In the genomic region with DNA sequence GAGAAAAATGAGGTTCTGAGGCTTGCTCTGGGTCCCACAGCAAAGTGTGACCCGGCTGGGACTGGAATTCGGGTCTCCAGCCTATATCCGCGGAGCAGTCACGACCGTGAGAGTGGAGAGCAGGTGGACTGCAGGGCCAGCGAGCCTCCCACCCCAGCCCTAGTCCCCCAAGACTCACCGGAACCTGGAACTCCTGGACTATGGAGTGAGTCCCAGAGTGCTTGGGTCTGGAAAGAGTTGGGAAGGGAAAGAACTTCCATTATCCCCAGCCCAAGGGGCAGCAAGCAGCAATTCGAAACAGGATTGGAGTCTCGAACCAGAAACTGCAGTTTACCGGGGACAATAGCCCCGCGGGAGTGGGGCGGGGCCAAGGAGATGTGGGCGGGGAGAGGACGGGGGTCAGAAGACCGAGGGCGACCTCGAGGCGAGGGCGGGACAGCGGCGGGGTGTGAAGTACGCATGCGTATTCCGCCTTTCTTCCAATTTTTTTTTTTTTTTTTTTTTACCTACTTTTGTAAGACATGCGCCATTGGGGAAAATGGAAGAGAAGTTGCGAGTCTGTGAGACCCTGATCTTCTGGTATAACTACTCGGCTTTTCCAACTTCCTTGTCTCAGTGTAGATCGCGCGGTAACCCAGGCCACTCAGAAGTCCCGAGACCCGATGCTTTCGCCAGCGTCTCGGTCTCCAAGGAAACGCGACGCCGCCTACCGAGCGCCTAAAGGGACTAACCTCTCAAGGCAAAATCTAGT, we compare ENCODE assay signal across 8 cellular contexts. TPM values are rescaled to one million over a fixed set of nuclear protein-coding genes. Genes with fewer than 3 reads are reported as not detected.
DNase-seq lines count a peak whose midpoint lies in the region; ATAC-seq, FAIRE-seq and TF ChIP-seq lines count a peak whose summit lies in the region.

A gene with protein sequence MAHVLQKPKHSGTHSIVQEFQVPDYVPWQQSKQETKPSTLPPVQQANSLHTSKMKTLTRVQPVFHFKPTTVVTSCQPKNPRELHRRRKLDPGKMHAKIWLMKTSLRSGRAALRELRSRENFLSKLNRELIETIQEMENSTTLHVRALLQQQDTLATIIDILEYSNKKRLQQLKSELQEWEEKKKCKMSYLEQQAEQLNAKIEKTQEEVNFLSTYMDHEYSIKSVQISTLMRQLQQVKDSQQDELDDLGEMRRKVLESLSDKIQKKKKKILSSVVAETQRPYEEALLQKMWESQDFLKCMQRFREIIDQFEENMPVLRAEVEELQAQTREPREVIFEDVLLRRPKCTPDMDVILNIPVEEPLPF (minus strand): TSS at position 670 of the 751 bp plus-strand sequence. CDS start 140 bp downstream, at position 530.

- peak within 1 kb of the TSS; percentile 100 for H2AFZ ChIP-seq in fibroblast of lung (ENCODE audit: low read length)

- no peaks in the 10 kb centered on the region for H3K36me3 Mint-ChIP-seq in naive thymus-derived CD8-positive, alpha-beta T cell
- H3K36me3 Mint-ChIP-seq in stimulated activated naive B cell treated with anti-CD40 and anti-IgM and Interleukin-4, amounts not matched to agents 10 μg/mL and 1 μg/mL and 100 μg/mL, for 72 hours, result no peaks in the 10 kb centered on the region

- ATAC-seq in GM21723 (IDR thresholded peaks at IDR 0.05; ENCODE audit: unreplicated experiment), result peak; percentile 79
- ATAC-seq in naive thymus-derived CD8-positive, alpha-beta T cell, result peak; percentile 91 to 93
- ATAC-seq in stimulated activated naive B cell treated with anti-CD40 and anti-IgM and Interleukin-4, amounts not matched to agents 10 μg/mL and 1 μg/mL and 100 μg/mL, for 72 hours (replicated peaks), result peak; percentile 95 to 97

- H3K9me3 ChIP-seq in KOPT-K1 (ENCODE audit: insufficient read depth, low read length, poor library complexity, severe bottlenecking), result no peaks in the 10 kb centered on the region
- no peaks in the 10 kb centered on the region for H3K9me3 ChIP-seq in fibroblast of lung (ENCODE audit: control insufficient read depth, insufficient read depth, low read depth, low read length)

- H3K27me3 Mint-ChIP-seq in naive thymus-derived CD8-positive, alpha-beta T cell, result no peaks in the 10 kb centered on the region
- H3K27me3 Mint-ChIP-seq in stimulated activated naive B cell treated with anti-CD40 and anti-IgM and Interleukin-4, amounts not matched to agents 10 μg/mL and 1 μg/mL and 100 μg/mL, for 72 hours, result no peaks in the 10 kb centered on the region

- H3K4me2 ChIP-seq in fibroblast of lung (ENCODE audit: extremely low read depth, insufficient read depth, low read length), result peak within 1 kb of the TSS; percentile 84

- H3K4me1 ChIP-seq in fibroblast of lung (ENCODE audit: control insufficient read depth, extremely low read depth, insufficient read depth, low read length), result peaks cover 13% of the 10 kb centered on the region

- H3K9me3 Mint-ChIP-seq in naive thymus-derived CD8-positive, alpha-beta T cell, result no peaks in the 10 kb centered on the region
- no peaks in the 10 kb centered on the region for H3K9me3 Mint-ChIP-seq in stimulated activated naive B cell treated with anti-CD40 and anti-IgM and Interleukin-4, amounts not matched to agents 10 μg/mL and 1 μg/mL and 100 μg/mL, for 72 hours

- DNase-seq in DMS79 treated with DMSO at 0.1 percent for 48 hours (lab: John Stamatoyannopoulos, UW), result peak; percentile 61
- peak; percentile 71 for DNase-seq in RCC 7860 (ENCODE audit: low spot score)
- DNase-seq in activated T-helper 1 cell treated with Interleukin-2 at 50 U/mL for 16 hours (ENCODE audit: low read depth), result peak; percentile 74
- DNase-seq in fibroblast of lung (ENCODE audit: low read depth in 2 of 2), result peak; percentile 87 to 97
- peak; percentile 75 to 92 (median 79) for DNase-seq in naive thymus-derived CD8-positive, alpha-beta T cell
- peak; percentile 84 for DNase-seq in stimulated activated naive B cell treated with anti-CD40 and anti-IgM and Interleukin-4, amounts not matched to agents 10 μg/mL and 1 μg/mL and 100 μg/mL, for 72 hours

- no peaks in the 10 kb centered on the region for H4K20me1 ChIP-seq in fibroblast of lung (ENCODE audit: control insufficient read depth, extremely low read depth, insufficient read depth, low read length)

- peaks cover 4 to 10% (median 9%) of the 10 kb centered on the region in 4 donors for H3K4me1 Mint-ChIP-seq in naive thymus-derived CD8-positive, alpha-beta T cell
- peaks cover 8 to 12% of the 10 kb centered on the region in 2 donors for H3K4me1 Mint-ChIP-seq in stimulated activated naive B cell treated with anti-CD40 and anti-IgM and Interleukin-4, amounts not matched to agents 10 μg/mL and 1 μg/mL and 100 μg/mL, for 72 hours

- no peak within 1 kb of the TSS for H3K4me3 Mint-ChIP-seq in naive thymus-derived CD8-positive, alpha-beta T cell
- H3K4me3 Mint-ChIP-seq in stimulated activated naive B cell treated with anti-CD40 and anti-IgM and Interleukin-4, amounts not matched to agents 10 μg/mL and 1 μg/mL and 100 μg/mL, for 72 hours, result no peak within 1 kb of the TSS

- H3K27ac ChIP-seq in KOPT-K1 (ENCODE audit: low read depth, low read length, poor library complexity, severe bottlenecking) (peak within 1 kb of the TSS; percentile 70), fibroblast of lung (ENCODE audit: insufficient read depth, low read length) (peak within 1 kb of the TSS; percentile 85)

- TF ChIP-seq CTCF in fibroblast of lung (conservative IDR thresholded peaks at IDR 0.05 in 1 of 2, IDR thresholded peaks at IDR 0.05 in 1 of 2; ENCODE audit: low read depth in 1 of 2, low read length in 2 of 2), result peak; percentile 54 to 68

- FAIRE-seq in RCC 7860 (lab: Jason Lieb, UNC), result peak; percentile 52

- no peaks in the 10 kb centered on the region for H3K27me3 ChIP-seq in fibroblast of lung (ENCODE audit: control insufficient read depth, insufficient read depth, low read length)

- peak within 1 kb of the TSS; percentile 74 for H3K9ac ChIP-seq in fibroblast of lung (ENCODE audit: insufficient read depth, low read length)

- peak within 1 kb of the TSS; percentile 88 to 99 (median 96) for H3K4me3 ChIP-seq in fibroblast of lung (replicated peaks in 1 of 4; ENCODE audit: control extremely low read depth in 1 of 4, insufficient read depth in 1 of 4, low read depth in 3 of 4, low read length in 4 of 4)

- H3K27ac Mint-ChIP-seq in naive thymus-derived CD8-positive, alpha-beta T cell, result peak within 1 kb of the TSS in 4 of 10 donors; percentile 29 to 89 (median 56)
- no peak within 1 kb of the TSS for H3K27ac Mint-ChIP-seq in stimulated activated naive B cell treated with anti-CD40 and anti-IgM and Interleukin-4, amounts not matched to agents 10 μg/mL and 1 μg/mL and 100 μg/mL, for 72 hours

- POLR2A ChIA-PET in naive thymus-derived CD8-positive, alpha-beta T cell (lab: Charles Lee), result interaction anchor here (1.5 kb wide), 1 partner anchor 8 kb away, joined by 5 read pairs; a partner anchor contains a TSS

- no peaks in the 10 kb centered on the region for H3K36me3 ChIP-seq in KOPT-K1 (ENCODE audit: insufficient read depth, low read length)
- no peaks in the 10 kb centered on the region for H3K36me3 ChIP-seq in fibroblast of lung (ENCODE audit: control insufficient read depth, insufficient read depth, low read length)

- H3K79me2 ChIP-seq in fibroblast of lung (ENCODE audit: control insufficient read depth, insufficient read depth, low read length), result no peaks in the 10 kb centered on the region

RNA-seq across cellular contexts. Expression of the gene that starts here (rescaled TPM):
- 3.9 and 4.8 TPM in 2 replicates for total RNA-seq in fibroblast of lung
- polyA plus RNA-seq in fibroblast of lung, result 8.5 and 8.9 TPM in 2 replicates
- 5.3 and 6.1 TPM in 2 replicates for polyA plus RNA-seq in fibroblast of lung (2012)
- 0.27 and 3.2 TPM in 2 replicates for polyA minus RNA-seq in fibroblast of lung (ENCODE audit: low replicate concordance)
- 1 to 10 TPM; 4.7 to 5.7 TPM for total RNA-seq in naive thymus-derived CD8-positive, alpha-beta T cell
- under 1 TPM; 0.46 to 0.80 (median 0.67) TPM for polyA plus RNA-seq in naive thymus-derived CD8-positive, alpha-beta T cell

Comparison
In these comparisons a context has a peak if more than half of its experiments do, and no peak if none do; other contexts are left out.
1. Peak in every context shown above with its lines: DNase-seq, ATAC-seq, H3K4me3 ChIP-seq and H3K27ac ChIP-seq.